ENCODE assay signal across 6 cellular contexts in the genomic region with DNA sequence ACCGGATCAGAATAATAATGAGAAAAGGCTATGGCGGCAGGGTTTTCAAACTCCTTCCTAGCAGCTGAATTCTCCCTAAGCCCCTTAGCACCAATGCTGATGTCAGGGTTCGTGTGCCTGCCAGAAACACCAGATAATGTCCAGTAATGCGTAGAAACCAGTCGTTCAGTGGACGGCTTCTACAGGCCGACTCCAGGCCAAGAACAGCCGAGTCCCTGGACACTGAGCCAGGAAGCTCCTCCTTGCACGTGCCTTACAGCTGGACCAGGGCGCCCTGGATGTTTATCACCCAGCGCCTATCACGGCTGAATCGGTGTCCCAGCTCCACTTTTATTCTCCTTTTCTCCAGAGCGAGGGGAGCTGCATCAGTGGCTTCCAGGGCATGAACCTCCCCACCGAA. TPM values are rescaled to one million over a fixed set of nuclear protein-coding genes. Genes with fewer than 3 reads are reported as not detected.
"Had no signal": no experiment of that assay in that cellular context is flagged by ENCODE, and none has a peak within 500 bp of the region (broad histone marks: within the 10 kb centered on the region; RNA-seq: fewer than 3 reads in every experiment).

No MANE protein-coding gene starts in this region.

RNA-seq across cellular contexts. Expression of gene PGA4, which starts 8.9 kb away (rescaled TPM):
- total RNA-seq: HepG2, HT-29, HT1080, IMR-90, K562 had no signal
- polyA plus RNA-seq: HepG2, IgD-negative memory B cell, IMR-90, K562 had no signal

RNA-seq across cellular contexts. Expression of gene PGA5, which starts 9.9 kb away (rescaled TPM):
- total RNA-seq: HepG2, HT-29, HT1080, IMR-90, K562 had no signal
- polyA plus RNA-seq: HepG2, IgD-negative memory B cell, IMR-90, K562 had no signal

RNA-seq across cellular contexts. Expression of gene PGA3, which starts 27.7 kb away (rescaled TPM):
- total RNA-seq: HepG2, HT-29, HT1080 had no signal
- polyA plus RNA-seq: HepG2, IgD-negative memory B cell, IMR-90, K562 had no signal
